32 cellular contexts compared by ENCODE assay signal in genomic region chr7:155816996-155817395, GRCh38. TPM values are rescaled to one million over a fixed set of nuclear protein-coding genes. Genes with fewer than 3 reads are reported as not detected.
"Had no signal": no experiment of that assay in that cellular context is flagged by ENCODE, and none has a peak within 500 bp of the region (broad histone marks: within the 10 kb centered on the region; RNA-seq: fewer than 3 reads in every experiment).

No MANE protein-coding gene starts in this region.

- H3K27ac ChIP-seq: brain microvascular endothelial cell, epithelial cell of prostate, esophagus squamous epithelium, gastroesophageal sphincter, WERI-Rb-1 had no signal

- H3K9me3 ChIP-seq: gastroesophageal sphincter had no signal

- DNase-seq: activated B cell treated with CpG ODN at 0.5 μM for 24 hours; activated CD4-positive, alpha-beta T cell treated with anti-CD3 and anti-CD28 coated beads for 48 hours; activated CD4-positive, alpha-beta T cell treated with anti-CD3 and anti-CD28 coated beads, Interleukin-2, amount 50 U/mL, for 1 hour; activated CD4-positive, alpha-beta T cell treated with anti-CD3 and anti-CD28 coated beads, Interleukin-2, amount 50 U/mL, for 48 hours; activated CD8-positive, alpha-beta memory T cell treated with anti-CD3 and anti-CD28 coated beads for 24 hours; activated CD8-positive, alpha-beta T cell treated with anti-CD3 and anti-CD28 coated beads for 36 hours; activated effector memory CD4-positive, alpha-beta T cell treated with Interleukin-2 at 50 U/mL for 16 hours; activated gamma-delta T cell treated with Interleukin-2 at 50 U/mL for 16 hours; activated naive CD4-positive, alpha-beta T cell treated with anti-CD3 and anti-CD28 coated beads, Interleukin-2, amount 50 U/mL, for 16 hours; activated naive CD4-positive, alpha-beta T cell treated with Interleukin-2 at 50 U/mL for 16 hours; activated T-cell treated with anti-CD3 and anti-CD28 coated beads, Interleukin-2, amount 50 U/mL, for 4 hours; amniotic stem cell; anterior cingulate cortex; brain microvascular endothelial cell; cortex of kidney; dermis blood vessel endothelial cell; effector CD4-positive, alpha-beta T cell; esophagus squamous epithelium; foreskin melanocyte; T-helper 1 cell; T-helper 17 cell; T1000; WERI-Rb-1 had no signal

- ATAC-seq: activated CD4-positive, CD25-positive, alpha-beta regulatory T cell treated with anti-CD3 and anti-CD28 coated beads, Interleukin-2, amount 50 U/mL, for 24 hours; activated CD8-positive, alpha-beta T cell treated with anti-CD3 and anti-CD28 coated beads for 36 hours; activated T-cell treated with anti-CD3 and anti-CD28 coated beads, Interleukin-2, amount 50 U/mL, for 4 hours; activated T-helper 17 cell treated with anti-CD3 and anti-CD28 coated beads, Interleukin-2, amount 50 U/mL, for 72 hours; gastroesophageal sphincter; T-helper 17 cell had no signal

- H3K36me3 ChIP-seq: brain microvascular endothelial cell, esophagus squamous epithelium, gastroesophageal sphincter, WERI-Rb-1 had no signal

- H3K4me3 ChIP-seq: esophagus squamous epithelium, gastroesophageal sphincter had no signal

RNA-seq across cellular contexts. Expression of gene SHH, which starts 4.7 kb away (rescaled TPM):
- total RNA-seq: activated B cell treated with CpG ODN at 0.5 μM for 24 hours; activated CD8-positive, alpha-beta T cell treated with anti-CD3 and anti-CD28 coated beads for 36 hours; activated T-helper 17 cell treated with anti-CD3 and anti-CD28 coated beads, Interleukin-2, amount 50 U/mL, for 72 hours; bronchial epithelial cell; cardiac septum; dermis blood vessel endothelial cell; endothelial cell of umbilical vein; esophagus squamous epithelium; fibroblast of villous mesenchyme; T-helper 17 cell had no signal
- polyA plus RNA-seq: endothelial cell of umbilical vein, fibroblast of lung had no signal
